9 cellular contexts compared by ENCODE assay signal in genomic region chr20:45229264-45230056, GRCh38. TPM values are rescaled to one million over a fixed set of nuclear protein-coding genes. Genes with fewer than 3 reads are reported as not detected.
DNase-seq lines count a peak whose midpoint lies in the region; ATAC-seq, FAIRE-seq and TF ChIP-seq lines count a peak whose summit lies in the region.
"Had no signal": no experiment of that assay in that cellular context is flagged by ENCODE, and none has a peak within 500 bp of the region (broad histone marks: within the 10 kb centered on the region; RNA-seq: fewer than 3 reads in every experiment).

No MANE protein-coding gene starts in this region.

- peak; percentile 14 for TF ChIP-seq CTCF in natural killer cell (IDR thresholded peaks at IDR 0.05)
- no peak for TF ChIP-seq CTCF in kidney (IDR thresholded peaks at IDR 0.05; ENCODE audit: borderline replicate concordance, extremely low read depth, insufficient read depth)

- peaks cover 25% of the 10 kb centered on the region for H3K27me3 Mint-ChIP-seq in activated naive CD4-positive, alpha-beta T cell treated with anti-CD3 and anti-CD28 coated beads for 36 hours (ENCODE audit: low read depth)
- peaks cover 20 to 62% of the 10 kb centered on the region in 2 donors for H3K27me3 Mint-ChIP-seq in natural killer cell (ENCODE audit: low read depth in 2 of 2)

- no peaks in the 10 kb centered on the region for H3K36me3 ChIP-seq in kidney (ENCODE audit: control insufficient read depth in 1 of 2, insufficient read depth in 2 of 2, low read length in 2 of 2)

- H3K4me3 ChIP-seq in kidney (ENCODE audit: low read length in 2 of 2): no peak overlapping the region

- no peaks in the 10 kb centered on the region for H3K9me3 ChIP-seq in kidney (ENCODE audit: control insufficient read depth in 1 of 2, low read length in 2 of 2)

- no peak overlapping the region for H3K27ac ChIP-seq in kidney (ENCODE audit: low read depth in 2 of 2, low read length in 2 of 2)

- no peak overlapping the region for H3K9ac ChIP-seq in kidney (ENCODE audit: low read length in 2 of 2)

- no peak overlapping the region for H3K27ac Mint-ChIP-seq in activated naive CD4-positive, alpha-beta T cell treated with anti-CD3 and anti-CD28 coated beads for 36 hours
- no peak overlapping the region for H3K27ac Mint-ChIP-seq in natural killer cell

- intact Hi-C loops in activated naive CD4-positive, alpha-beta T cell treated with anti-CD3 and anti-CD28 coated beads for 36 hours (cut with micrococcal nuclease): loop anchor here (2.0 to 10.0 kb wide), 2 partner anchors 95 to 133 kb away; no protein-coding TSS in a partner anchor
- intact Hi-C loops in natural killer cell (cut with micrococcal nuclease) (no loop called here), kidney (cut with DNase I) (no loop called here)

- no peaks in the 10 kb centered on the region for H3K36me3 Mint-ChIP-seq in activated naive CD4-positive, alpha-beta T cell treated with anti-CD3 and anti-CD28 coated beads for 36 hours (ENCODE audit: low read depth)
- no peaks in the 10 kb centered on the region for H3K36me3 Mint-ChIP-seq in natural killer cell

- no peak overlapping the region for H3K4me3 Mint-ChIP-seq in activated naive CD4-positive, alpha-beta T cell treated with anti-CD3 and anti-CD28 coated beads for 36 hours
- no peak overlapping the region for H3K4me3 Mint-ChIP-seq in natural killer cell

- H3K4me1 ChIP-seq in kidney (ENCODE audit: control insufficient read depth in 1 of 2, insufficient read depth in 1 of 2, low read depth in 1 of 2, low read length in 2 of 2): no peaks in the 10 kb centered on the region

- no peak for ATAC-seq in natural killer cell
- no peak for ATAC-seq in GM21528 (IDR thresholded peaks at IDR 0.05; ENCODE audit: low FRiP score, unreplicated experiment)

- CTCF ChIA-PET in activated naive CD4-positive, alpha-beta T cell treated with anti-CD3 and anti-CD28 coated beads for 36 hours (lab: Charles Lee): interaction anchor here (0.6 to 1.2 kb wide), 12 partner anchors 16 to 186 kb away, joined by 3 to 5 read pairs (median 4); no protein-coding TSS in a partner anchor

- no peak for FAIRE-seq in kidney (lab: Jason Lieb, UNC)

- H3K4me1 Mint-ChIP-seq in activated naive CD4-positive, alpha-beta T cell treated with anti-CD3 and anti-CD28 coated beads for 36 hours (ENCODE audit: low read depth): no peaks in the 10 kb centered on the region
- H3K4me1 Mint-ChIP-seq in natural killer cell: no peaks in the 10 kb centered on the region

- peak; percentile 23 for DNase-seq in NK-92 treated with Interleukin-12 subunit alpha and Interleukin-12 subunit beta, amount 100 ng/mL, for 24 hours (lab: John Stamatoyannopoulos, UW)
- DNase-seq in NK-92 (lab: John Stamatoyannopoulos, UW; ENCODE audit: unreplicated experiment): no peak
- DNase-seq in NCI-H2029 (lab: John Stamatoyannopoulos, UW): peak; percentile 70
- DNase-seq in activated naive CD4-positive, alpha-beta T cell treated with anti-CD3 and anti-CD28 coated beads for 36 hours: peak; percentile 69
- no peak for DNase-seq in natural killer cell
- no peak for DNase-seq in GDM1 (lab: John Stamatoyannopoulos, UW)
- no peak for DNase-seq in kidney

- peaks cover 4% of the 10 kb centered on the region for H3K9me3 Mint-ChIP-seq in activated naive CD4-positive, alpha-beta T cell treated with anti-CD3 and anti-CD28 coated beads for 36 hours
- no peaks in the 10 kb centered on the region for H3K9me3 Mint-ChIP-seq in natural killer cell

RNA-seq across cellular contexts. Expression of gene SEMG2, which starts 8.3 kb away (rescaled TPM):
- not detected for total RNA-seq in activated naive CD4-positive, alpha-beta T cell treated with anti-CD3 and anti-CD28 coated beads for 36 hours
- total RNA-seq in natural killer cell (not detected), kidney (0.16 TPM)
- polyA plus RNA-seq in kidney (ENCODE audit: insufficient read depth, low read depth, low replicate concordance): 0.80 TPM
- total RNA-seq: skeletal muscle tissue had no signal

RNA-seq across cellular contexts. Expression of gene SEMG1, which starts 22.6 kb away (rescaled TPM):
- not detected for total RNA-seq in activated naive CD4-positive, alpha-beta T cell treated with anti-CD3 and anti-CD28 coated beads for 36 hours
- total RNA-seq in natural killer cell: not detected
- not detected for total RNA-seq in kidney
- polyA plus RNA-seq in kidney (ENCODE audit: insufficient read depth, low read depth, low replicate concordance): not detected
- total RNA-seq: skeletal muscle tissue had no signal

RNA-seq across cellular contexts. Expression of gene SLPI, which starts 24.9 kb away (rescaled TPM):
- not detected for total RNA-seq in activated naive CD4-positive, alpha-beta T cell treated with anti-CD3 and anti-CD28 coated beads for 36 hours
- total RNA-seq in natural killer cell (under 1 TPM in 1 of 3 donors, not detected in 2; 0.90 TPM), kidney (3,615 TPM)
- polyA plus RNA-seq in kidney (ENCODE audit: insufficient read depth, low read depth, low replicate concordance): 105 TPM
- total RNA-seq: skeletal muscle tissue had no signal

RNA-seq across cellular contexts. Expression of gene PI3, which starts 54.8 kb away (rescaled TPM):
- total RNA-seq in activated naive CD4-positive, alpha-beta T cell treated with anti-CD3 and anti-CD28 coated beads for 36 hours: not detected
- total RNA-seq in natural killer cell: 1 to 10 TPM in 1 of 3 donors, not detected in 2; 2.4 TPM
- total RNA-seq in kidney: 8.7 TPM
- polyA plus RNA-seq in kidney (ENCODE audit: insufficient read depth, low read depth, low replicate concordance): not detected
- total RNA-seq: skeletal muscle tissue had no signal

Comparison
In these comparisons a context has a peak if more than half of its experiments do, and no peak if none do; other contexts are left out.
1. DNase-seq: peak in NK-92 treated with Interleukin-12 subunit alpha and Interleukin-12 subunit beta, amount 100 ng/mL, for 24 hours (single experiment), NCI-H2029 (single experiment) and activated naive CD4-positive, alpha-beta T cell treated with anti-CD3 and anti-CD28 coated beads for 36 hours (single experiment); none in NK-92 (single experiment), natural killer cell (single experiment), GDM1 (single experiment) and kidney (single experiment).
2. RNA of gene SLPI, which starts 24.9 kb away (total RNA-seq): 3,615 TPM in kidney (single experiment); not detected in activated naive CD4-positive, alpha-beta T cell treated with anti-CD3 and anti-CD28 coated beads for 36 hours and 0.90 TPM in natural killer cell; every median in the first group is over 1,000 times any median in the second.